Comparison of ENCODE assay signal across 8 cellular contexts in the genomic region with DNA sequence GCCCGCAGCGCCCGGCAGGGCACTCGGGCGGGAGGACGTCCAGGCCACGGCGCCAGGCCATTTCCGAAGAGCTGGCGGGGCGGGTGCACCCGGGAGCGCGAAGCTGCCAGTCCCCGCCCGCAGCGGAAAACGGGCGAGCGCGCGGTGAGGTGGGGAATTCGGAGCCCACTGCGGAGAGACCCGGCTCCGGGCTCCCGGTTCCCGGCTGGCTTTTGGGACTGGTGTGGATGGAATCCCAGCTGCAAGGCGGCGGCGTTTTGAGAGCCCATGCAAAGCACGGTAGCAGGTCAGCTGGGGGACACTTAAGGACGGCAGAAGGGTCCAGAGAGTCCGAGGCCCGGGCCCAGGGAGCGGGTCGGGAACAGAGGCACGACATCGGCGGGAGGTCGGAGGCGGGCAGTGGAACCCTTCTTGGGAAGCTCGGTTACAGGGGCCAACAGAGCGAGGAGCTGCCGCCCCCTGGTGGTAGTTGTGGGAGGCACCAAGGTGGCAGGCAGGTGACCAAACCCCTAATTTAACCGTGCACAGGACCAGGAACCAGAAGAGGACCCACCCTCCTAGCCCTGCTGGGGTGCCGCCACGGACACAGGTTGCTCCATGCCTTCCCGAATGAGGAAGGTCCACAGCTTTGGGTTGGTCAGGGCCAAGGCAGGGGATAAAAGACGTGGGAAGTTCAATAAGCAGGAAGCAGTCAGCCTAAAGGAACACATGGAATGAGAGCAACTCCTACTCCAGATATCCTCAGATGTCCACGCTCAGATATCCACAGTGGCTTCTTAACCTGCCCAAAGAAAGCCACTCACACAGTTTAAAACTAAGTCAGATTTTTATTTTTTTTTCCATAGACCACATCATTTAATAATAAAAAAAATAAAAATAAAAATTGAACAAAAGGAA. TPM values are rescaled to one million over a fixed set of nuclear protein-coding genes. Genes with fewer than 3 reads are reported as not detected.
DNase-seq lines count a peak whose midpoint lies in the region; ATAC-seq and TF ChIP-seq lines count a peak whose summit lies in the region.

No MANE protein-coding gene starts in this region.

- ATAC-seq in GM18867 (IDR thresholded peaks at IDR 0.05; ENCODE audit: unreplicated experiment) = peak; percentile 63
- peak; percentile 47 for ATAC-seq in HG03139 (IDR thresholded peaks at IDR 0.05; ENCODE audit: unreplicated experiment)
- peak; percentile 87 for ATAC-seq in left lung
- ATAC-seq in GM21825 (IDR thresholded peaks at IDR 0.05; ENCODE audit: unreplicated experiment) = no peak

- peak overlapping the region; percentile 74 for H3K27ac ChIP-seq in VCaP
- H3K27ac ChIP-seq in left lung = peak overlapping the region; percentile 58 to 69

- peak overlapping the region; percentile 79 for H3K4me3 Mint-ChIP-seq in chondrocyte (ENCODE audit: unreplicated experiment)

- H3K36me3 Mint-ChIP-seq in chondrocyte (ENCODE audit: low read depth) = peaks cover 24% of the 10 kb centered on the region

- H3K4me1 Mint-ChIP-seq in chondrocyte (ENCODE audit: low read depth) = peaks cover 39% of the 10 kb centered on the region

- intact Hi-C loops in left lung (cut with DNase I) = loop anchor here (5.0 to 10.0 kb wide), 2 partner anchors 71 to 73 kb away; a partner anchor contains a TSS

- peak overlapping the region; percentile 62 to 67 for H3K4me3 ChIP-seq in left lung

- H3K27ac Mint-ChIP-seq in chondrocyte (ENCODE audit: unreplicated experiment) = peak overlapping the region; percentile 86

- DNase-seq in chondrocyte (ENCODE audit: low spot score) (no peak), left lung (peak; percentile 89 to 95), NK-92 (lab: John Stamatoyannopoulos, UW; ENCODE audit: unreplicated experiment) (no peak)
- DNase-seq in stimulated activated CD4-positive, alpha-beta T cell treated with anti-CD3 and anti-CD28 coated beads, Interleukin-4, amount 100 ng/mL, for 24 hours = peak; percentile 88

- peaks cover 0 to 47% of the 10 kb centered on the region in 2 donors for H3K36me3 ChIP-seq in left lung

- no peaks in the 10 kb centered on the region for H3K9me3 Mint-ChIP-seq in chondrocyte (ENCODE audit: low read depth)

- peaks cover 0 to 8% of the 10 kb centered on the region in 2 donors for H3K27me3 ChIP-seq in left lung

- peaks cover 11 to 37% of the 10 kb centered on the region in 2 donors for H3K4me1 ChIP-seq in left lung

- no peaks in the 10 kb centered on the region for H3K27me3 Mint-ChIP-seq in chondrocyte (ENCODE audit: low read depth)

- TF ChIP-seq CTCF in VCaP (conservative IDR thresholded peaks at IDR 0.05) (peak; percentile 95), chondrocyte (IDR thresholded peaks at IDR 0.05) (peak; percentile 99), left lung (IDR thresholded peaks at IDR 0.05) (peak; percentile 89 to 95)

- no peaks in the 10 kb centered on the region for H3K9me3 ChIP-seq in left lung

RNA-seq across cellular contexts. Expression of a gene that starts 0.7 kb away (rescaled TPM):
- total RNA-seq in chondrocyte (9.3 to 10.6 TPM (median 10.2 TPM) in 3 replicates), left lung (1 to 10 TPM; 6.1 to 9.2 TPM)

RNA-seq across cellular contexts. Expression of a gene that starts 16.0 kb away (rescaled TPM):
- not detected in 3 replicates for total RNA-seq in chondrocyte
- not detected for total RNA-seq in left lung

RNA-seq across cellular contexts. Expression of a gene that starts 23.3 kb away (rescaled TPM):
- total RNA-seq in chondrocyte = 151 to 207 TPM (median 172 TPM) in 3 replicates
- total RNA-seq in left lung = 100 to 1,000 TPM; 114 to 140 TPM

RNA-seq across cellular contexts. Expression of a gene that starts 36.9 kb away (rescaled TPM):
- total RNA-seq in chondrocyte = 129 to 169 TPM (median 137 TPM) in 3 replicates
- total RNA-seq in left lung = 100 to 1,000 TPM; 137 to 159 TPM

RNA-seq across cellular contexts. Expression of a gene that starts 37.3 kb away (rescaled TPM):
- 51.0 to 56.8 TPM (median 52.5 TPM) in 3 replicates for total RNA-seq in chondrocyte
- 10 to 100 TPM; 52.6 to 67.6 TPM for total RNA-seq in left lung

Comparison
In these comparisons a context has a peak if more than half of its experiments do, and no peak if none do; other contexts are left out.
1. DNase-seq: peak in left lung (2 of 2) and stimulated activated CD4-positive, alpha-beta T cell treated with anti-CD3 and anti-CD28 coated beads, Interleukin-4, amount 100 ng/mL, for 24 hours (single experiment); none in chondrocyte (single experiment) and NK-92 (single experiment).
2. Peak in every context shown above with its lines, with median percentiles within 50 percentile points of each other: CTCF ChIP-seq.